ENCODE assay signal across 1 cellular context in genomic region chr16:69201787-69202186, GRCh38.
TF ChIP-seq lines count a peak whose summit lies in the region.

No MANE protein-coding gene starts in this region.

TF ChIP-seq in WTC11, 78 proteins besides CTCF, POLR2A, EP300 and RAD21 (continued from another document):
- TF ChIP-seq ZSCAN18 (CRISPR knock-in tag; IDR thresholded peaks at IDR 0.05) (no peak), MLX (CRISPR knock-in tag; IDR thresholded peaks at IDR 0.05) (no peak), TP53 (CRISPR knock-in tag; IDR thresholded peaks at IDR 0.05) (no peak), ZNF416 (CRISPR knock-in tag; IDR thresholded peaks at IDR 0.05) (no peak), ZNF317 (CRISPR knock-in tag; IDR thresholded peaks at IDR 0.05; ENCODE audit: borderline replicate concordance, low read depth) (no peak), AFF4 (CRISPR knock-in tag; IDR thresholded peaks at IDR 0.05; ENCODE audit: borderline replicate concordance) (no peak), ELF4 (CRISPR knock-in tag; IDR thresholded peaks at IDR 0.05; ENCODE audit: low read depth) (no peak), CBFB (CRISPR knock-in tag; IDR thresholded peaks at IDR 0.05; ENCODE audit: low read depth) (no peak)
TF ChIP-seq in WTC11: peak in this region for 0.
